In the genomic region with DNA sequence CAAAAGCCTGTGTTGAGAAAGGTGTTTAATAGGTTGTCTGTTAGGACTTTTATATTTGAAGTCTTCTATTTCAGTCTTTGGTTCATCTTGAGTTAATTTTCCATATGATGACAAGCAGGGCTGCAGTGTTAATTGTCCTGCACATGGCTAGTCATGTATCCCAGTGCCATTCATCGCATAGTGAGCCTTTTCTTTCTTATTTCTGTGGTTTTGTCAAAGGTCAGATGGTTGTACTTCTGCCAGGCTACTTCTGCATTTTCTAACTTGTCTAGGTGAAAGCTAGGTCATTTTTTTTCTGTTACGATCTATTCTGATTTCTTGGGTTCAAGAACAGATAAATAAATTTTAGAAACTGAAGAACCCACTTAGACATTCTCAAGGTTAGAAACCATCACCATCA, we compare ENCODE assay signal across 14 cellular contexts. TPM values are rescaled to one million over a fixed set of nuclear protein-coding genes. Genes with fewer than 3 reads are reported as not detected.
"Had no signal": no experiment of that assay in that cellular context is flagged by ENCODE, and none has a peak within 500 bp of the region (broad histone marks: within the 10 kb centered on the region; RNA-seq: fewer than 3 reads in every experiment).

No MANE protein-coding gene starts in this region.

RNA-seq across cellular contexts. Expression of a gene that starts 5.7 kb away (rescaled TPM):
- total RNA-seq: activated CD4-positive, alpha-beta memory T cell treated with anti-CD3 and anti-CD28 coated beads for 36 hours; activated CD4-positive, alpha-beta memory T cell treated with anti-CD3 and anti-CD28 coated beads, Interleukin-2, amount 10 ng/mL, durations not matched to agents 7 days and 5 days; activated CD4-positive, alpha-beta T cell treated with anti-CD3 and anti-CD28 coated beads for 36 hours; activated CD4-positive, alpha-beta T cell treated with anti-CD3 and anti-CD28 coated beads, Interleukin-2, amount 10 ng/mL, durations not matched to agents 24 days and 14 days; activated CD4-positive, alpha-beta T cell treated with anti-CD3 and anti-CD28 coated beads, Interleukin-2, amount 10 ng/mL, durations not matched to agents 7 days and 5 days; activated CD8-positive, alpha-beta memory T cell treated with anti-CD3 and anti-CD28 coated beads for 36 hours; activated CD8-positive, alpha-beta memory T cell treated with anti-CD3 and anti-CD28 coated beads, Interleukin-2, amount 10 ng/mL, durations not matched to agents 7 days and 5 days; activated CD8-positive, alpha-beta T cell treated with anti-CD3 and anti-CD28 coated beads for 36 hours; activated CD8-positive, alpha-beta T cell treated with anti-CD3 and anti-CD28 coated beads, Interleukin-2, amount 10 ng/mL, durations not matched to agents 7 days and 5 days; T-cell; T-helper 1 cell treated with Interleukin-12 subunit alpha and Interleukin-12 subunit beta and Interleukin-4 antibody, amounts not matched to agents 30 ng/mL and 1 ng/mL, for 36 hours; T-helper 17 cell; T-helper 2 cell treated with Interferon-gamma antibody and Interleukin-4, amounts not matched to agents 100 ng/mL and 5 ng/mL, for 36 hours; WTC11 had no signal
